ENCODE assay signal across 9 cellular contexts in genomic region chr16:50367777-50368409, GRCh38. TPM values are rescaled to one million over a fixed set of nuclear protein-coding genes. Genes with fewer than 3 reads are reported as not detected.
DNase-seq lines count a peak whose midpoint lies in the region; ATAC-seq, FAIRE-seq and TF ChIP-seq lines count a peak whose summit lies in the region.
"Had no signal": no experiment of that assay in that cellular context is flagged by ENCODE, and none has a peak within 500 bp of the region (broad histone marks: within the 10 kb centered on the region; RNA-seq: fewer than 3 reads in every experiment).

No MANE protein-coding gene starts in this region.

- intact Hi-C loops in gastrocnemius medialis (cut with DNase I; ENCODE audit: low total_unique reads): loop anchor here (2.0 to 10.0 kb wide), 3 partner anchors 213 to 439 kb away; partner anchors contain the start of genes CYLD and TENT4B
- intact Hi-C loops in posterior vena cava (cut with DNase I): loop anchor here in 1 of 2 donors (10.0 kb wide), 1 partner anchor 333 kb away; no protein-coding TSS in a partner anchor

- H3K4me3 ChIP-seq in SJCRH30 (peak overlapping the region; percentile 99), fibroblast of pulmonary artery (replicated peaks; ENCODE audit: low read depth, low read length) (peak overlapping the region; percentile 69), gastrocnemius medialis (peak overlapping the region; percentile 67 to 98 (median 82))

- no peak for FAIRE-seq in frontal cortex (lab: Jason Lieb, UNC)
- FAIRE-seq: TTC549 had no signal

- H3K27ac ChIP-seq in SJCRH30: peak overlapping the region; percentile 55
- H3K27ac ChIP-seq in gastrocnemius medialis: peak overlapping the region; percentile 65 to 83 (median 76)

- TF ChIP-seq CTCF in fibroblast of pulmonary artery (IDR thresholded peaks at IDR 0.05; ENCODE audit: low read length, missing control alignments) (no peak), gastrocnemius medialis (IDR thresholded peaks at IDR 0.05 in 4 of 5, conservative IDR thresholded peaks at IDR 0.05 in 1 of 5) (no peak)

- DNase-seq in SJCRH30: no peak
- no peak for DNase-seq in fibroblast of pulmonary artery (ENCODE audit: low read depth)
- no peak for DNase-seq in gastrocnemius medialis
- no peak for DNase-seq in posterior vena cava (ENCODE audit: low spot score)
- DNase-seq in HCEC 1CT: no peak
- DNase-seq in NCI-H2029 (lab: John Stamatoyannopoulos, UW): no peak
- no peak for DNase-seq in frontal cortex (ENCODE audit: low spot score in 2 of 2)

- TF ChIP-seq POLR2A in gastrocnemius medialis (IDR thresholded peaks at IDR 0.05): no peak

- H3K27me3 ChIP-seq in SJCRH30: no peaks in the 10 kb centered on the region
- no peaks in the 10 kb centered on the region for H3K27me3 ChIP-seq in gastrocnemius medialis

- no peaks in the 10 kb centered on the region; the same call in 1 of the 2 replicates for H3K4me1 ChIP-seq in SJCRH30
- peaks cover 20 to 37% of the 10 kb centered on the region in 2 donors for H3K4me1 ChIP-seq in gastrocnemius medialis

- ATAC-seq in GM21786 (IDR thresholded peaks at IDR 0.05; ENCODE audit: unreplicated experiment) (peak; percentile 22), gastrocnemius medialis (no peak)

- H3K9me3 ChIP-seq in SJCRH30 (replicated peaks) (no peaks in the 10 kb centered on the region), gastrocnemius medialis (no peaks in the 10 kb centered on the region)

- H3K36me3 ChIP-seq in SJCRH30: peaks cover 30% of the 10 kb centered on the region
- peaks cover 0 to 31% of the 10 kb centered on the region in 2 donors for H3K36me3 ChIP-seq in gastrocnemius medialis

- in situ Hi-C loops in gastrocnemius medialis (cut with MboI; ENCODE audit: low sequenced_read_pairs in 4 of 4): loop anchor here (5.0 to 25.0 kb wide), 9 partner anchors 156 to 444 kb away; partner anchors contain the start of genes CNEP1R1 (in 2 of the 4) and TENT4B (in 1 of the 4)

RNA-seq across cellular contexts. Expression of gene BRD7, which starts 0.9 kb away (rescaled TPM):
- total RNA-seq in SJCRH30 (2014; rRNA removed; shearing (Covaris generic)): 81.6 and 86.8 TPM in 2 replicates
- 10 to 100 TPM; 38.3 to 55.9 (median 48.8) TPM for total RNA-seq in gastrocnemius medialis
- 10 to 100 TPM; 54.5 to 71.3 TPM for total RNA-seq in posterior vena cava
- total RNA-seq in frontal cortex: 39.5 TPM
